8 cellular contexts compared by ENCODE assay signal in genomic region chr6:156953478-156954146, GRCh38.
DNase-seq lines count a peak whose midpoint lies in the region; ATAC-seq and TF ChIP-seq lines count a peak whose summit lies in the region.

No MANE protein-coding gene starts in this region.

- ATAC-seq in SK-N-SH treated with all-trans-retinoic acid at 6 μM for 48 hours: peak; percentile 91
- no peak for ATAC-seq in HG02571 (IDR thresholded peaks at IDR 0.05; ENCODE audit: unreplicated experiment)

- intact Hi-C loops in esophagus squamous epithelium (cut with DNase I): no loop called here

- peak; percentile 63 for TF ChIP-seq EP300 in neural cell (conservative IDR thresholded peaks at IDR 0.05; ENCODE audit: poor library complexity, severe bottlenecking)

- TF ChIP-seq CTCF in esophagus squamous epithelium (IDR thresholded peaks at IDR 0.05): peak in 5 of 6 experiments; percentile 23 to 61 (median 36)
- TF ChIP-seq CTCF in neural cell (IDR thresholded peaks at IDR 0.05; ENCODE audit: poor library complexity, severe bottlenecking): peak; percentile 75

- H3K27me3 Mint-ChIP-seq in T-helper 2 cell treated with Interferon-gamma antibody and Interleukin-4, amounts not matched to agents 5 μg/mL and 100 μg/mL, for 36 hours (ENCODE audit: low read depth): no peaks in the 10 kb centered on the region

- no peak overlapping the region for H3K4me3 ChIP-seq in Jurkat, Clone E6-1 (ENCODE audit: low read length)
- H3K4me3 ChIP-seq in esophagus squamous epithelium (no peak overlapping the region), neural cell (ENCODE audit: low read length) (peak overlapping the region; percentile 59)

- H3K4me1 Mint-ChIP-seq in T-helper 2 cell treated with Interferon-gamma antibody and Interleukin-4, amounts not matched to agents 5 μg/mL and 100 μg/mL, for 36 hours (ENCODE audit: low read depth): peaks cover 52% of the 10 kb centered on the region

- peak; percentile 70 for TF ChIP-seq RAD21 in neural cell (conservative IDR thresholded peaks at IDR 0.05)

- H3K4me2 ChIP-seq in neural cell (ENCODE audit: low read length): peak overlapping the region; percentile 93

- H3K4me1 ChIP-seq in esophagus squamous epithelium: peaks cover 13 to 80% (median 30%) of the 10 kb centered on the region in 3 donors

- H3F3A ChIP-seq in neural cell (ENCODE audit: insufficient read depth, low read length, poor library complexity, severe bottlenecking): no peaks in the 10 kb centered on the region

- WGBS in esophagus squamous epithelium, 2 donors: 21 to 29% methylated on average over 7 of the region's 7 CpGs

- H3K27ac ChIP-seq in esophagus squamous epithelium (peak overlapping the region in 3 of 4 donors; percentile 20 to 36 (median 34)), neural cell (ENCODE audit: low read length) (peak overlapping the region; percentile 87)

- DNase-seq in T-helper 2 cell (peak in 3 of 5 experiments; percentile 12 to 58 (median 20)), esophagus squamous epithelium (lab: John Stamatoyannopoulos, UW) (no peak), NOMO-1 (lab: John Stamatoyannopoulos, UW; ENCODE audit: unreplicated experiment in 2 of 2) (no peak)
- no peak for DNase-seq in T-helper 2 cell treated with Interferon-gamma antibody and Interleukin-4, amounts not matched to agents 5 μg/mL and 100 μg/mL, for 36 hours (ENCODE audit: low spot score)
- peak; percentile 90 for DNase-seq in Jurkat, Clone E6-1 (ENCODE audit: low read depth, low spot score)

- no peaks in the 10 kb centered on the region for H4K20me1 ChIP-seq in neural cell (ENCODE audit: insufficient read depth)

- no peaks in the 10 kb centered on the region for H3K9me3 Mint-ChIP-seq in T-helper 2 cell treated with Interferon-gamma antibody and Interleukin-4, amounts not matched to agents 5 μg/mL and 100 μg/mL, for 36 hours

- no peaks in the 10 kb centered on the region for H3K9me2 ChIP-seq in neural cell (ENCODE audit: insufficient read depth, low read length)

- peaks cover 78% of the 10 kb centered on the region for H3K79me2 ChIP-seq in neural cell (replicated peaks; ENCODE audit: insufficient read depth, low read length)

- H3K9ac ChIP-seq in neural cell (ENCODE audit: low read length): peak overlapping the region; percentile 51

- H3K9me3 ChIP-seq in esophagus squamous epithelium: no peaks in the 10 kb centered on the region
- no peaks in the 10 kb centered on the region for H3K9me3 ChIP-seq in neural cell (ENCODE audit: low read length)

- no peak overlapping the region for H3K4me3 Mint-ChIP-seq in T-helper 2 cell treated with Interferon-gamma antibody and Interleukin-4, amounts not matched to agents 5 μg/mL and 100 μg/mL, for 36 hours

- no peak overlapping the region for H3K27ac Mint-ChIP-seq in T-helper 2 cell treated with Interferon-gamma antibody and Interleukin-4, amounts not matched to agents 5 μg/mL and 100 μg/mL, for 36 hours

- H3K36me3 ChIP-seq in esophagus squamous epithelium: no peaks in the 10 kb centered on the region
- no peaks in the 10 kb centered on the region for H3K36me3 ChIP-seq in neural cell (ENCODE audit: insufficient read depth, low read length)

- no peaks in the 10 kb centered on the region for H3K36me3 Mint-ChIP-seq in T-helper 2 cell treated with Interferon-gamma antibody and Interleukin-4, amounts not matched to agents 5 μg/mL and 100 μg/mL, for 36 hours (ENCODE audit: low read depth)

- no peaks in the 10 kb centered on the region for H3K27me3 ChIP-seq in esophagus squamous epithelium
- H3K27me3 ChIP-seq in neural cell (ENCODE audit: insufficient read depth, low read depth, low read length): no peaks in the 10 kb centered on the region

- TF ChIP-seq POLR2A in esophagus squamous epithelium (IDR thresholded peaks at IDR 0.05): no peak

- no peak overlapping the region for H2AFZ ChIP-seq in neural cell (ENCODE audit: low read depth, low read length)

TF ChIP-seq in SK-N-SH treated with all-trans-retinoic acid at 6 μM for 48 hours, 23 proteins besides CTCF, POLR2A, EP300 and RAD21 (continues in another document):
- no peak for TF ChIP-seq ZC3H10 (CRISPR knock-in tag; IDR thresholded peaks at IDR 0.05)
- no peak for TF ChIP-seq OSR1 (CRISPR knock-in tag; IDR thresholded peaks at IDR 0.05)
- no peak for TF ChIP-seq BACH2 (CRISPR knock-in tag; IDR thresholded peaks at IDR 0.05; ENCODE audit: borderline replicate concordance)
- no peak for TF ChIP-seq SNAI2 (CRISPR knock-in tag; IDR thresholded peaks at IDR 0.05)
- TF ChIP-seq RARB (CRISPR knock-in tag; IDR thresholded peaks at IDR 0.05): no peak
- TF ChIP-seq POU6F1 (CRISPR knock-in tag; IDR thresholded peaks at IDR 0.05; ENCODE audit: borderline replicate concordance, low read depth): no peak
- TF ChIP-seq ISL1 (CRISPR knock-in tag; IDR thresholded peaks at IDR 0.05): no peak; the same call in 1 of the 2 replicates
- TF ChIP-seq PPARA (CRISPR knock-in tag; IDR thresholded peaks at IDR 0.05; ENCODE audit: borderline replicate concordance): no peak

TF ChIP-seq in neural cell, 6 proteins besides CTCF, POLR2A, EP300 and RAD21:
- TF ChIP-seq REST (IDR thresholded peaks at IDR 0.05; ENCODE audit: borderline replicate concordance) (no peak), SMC3 (conservative IDR thresholded peaks at IDR 0.05; ENCODE audit: poor library complexity) (peak; percentile 72), POLR2AphosphoS5 (IDR thresholded peaks at IDR 0.05) (peak; percentile 38), EZH2 (IDR thresholded peaks at IDR 0.05; ENCODE audit: borderline replicate concordance, insufficient read depth, low read length, poor library complexity, severe bottlenecking) (no peak)
TF ChIP-seq in neural cell: peak in this region for 2.

Comparison
In these comparisons a context has a peak if more than half of its experiments do, and no peak if none do; other contexts are left out.
1. DNase-seq: peak in T-helper 2 cell (3 of 5) and Jurkat, Clone E6-1 (single experiment); none in T-helper 2 cell treated with Interferon-gamma antibody and Interleukin-4, amounts not matched to agents 5 μg/mL and 100 μg/mL, for 36 hours (single experiment), esophagus squamous epithelium (single experiment) and NOMO-1 (0 of 2).